Comparison of ENCODE assay signal across 16 cellular contexts in the genomic region with DNA sequence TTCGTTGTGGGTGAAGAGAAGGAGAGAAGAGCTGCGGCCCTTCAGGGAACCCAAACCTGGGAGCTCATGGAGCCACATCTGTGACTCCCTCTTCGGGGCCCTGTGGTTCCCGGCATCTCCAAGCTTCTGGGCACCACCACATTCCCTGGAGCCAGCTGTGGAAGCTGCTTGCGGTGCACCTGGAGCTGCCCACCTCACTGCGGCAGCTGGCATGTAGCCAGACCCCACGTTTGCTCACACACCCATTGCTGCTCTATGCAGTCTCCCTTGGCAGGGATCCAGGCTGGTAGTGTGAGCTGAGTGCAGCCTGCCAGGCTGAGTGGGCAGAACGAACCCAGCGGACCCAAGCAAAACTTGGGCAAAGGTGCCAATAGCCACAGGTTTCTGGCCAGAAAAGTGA.
DNase-seq lines count a peak whose midpoint lies in the region; ATAC-seq and TF ChIP-seq lines count a peak whose summit lies in the region.
"Had no signal": no experiment of that assay in that cellular context is flagged by ENCODE, and none has a peak within 500 bp of the region (broad histone marks: within the 10 kb centered on the region; RNA-seq: fewer than 3 reads in every experiment).

No MANE protein-coding gene starts in this region.

- no peak for TF ChIP-seq CTCF in RWPE1 (conservative IDR thresholded peaks at IDR 0.05; ENCODE audit: low read depth)

- peak overlapping the region; percentile 88 for H3K27ac ChIP-seq in RWPE1
- H3K27ac ChIP-seq: C4-2B, gastroesophageal sphincter had no signal

- peak; percentile 4 for DNase-seq in D341Med (ENCODE audit: low spot score)
- DNase-seq in NCI-H1105 (lab: John Stamatoyannopoulos, UW): peak; percentile 62
- no peak for DNase-seq in RWPE1 (ENCODE audit: low spot score)
- DNase-seq in kidney tubule cell (ENCODE audit: low spot score): peak; percentile 75
- no peak for DNase-seq in NCI-H1048 (lab: John Stamatoyannopoulos, UW)
- DNase-seq in iPS-NIHi7 (ENCODE audit: extremely low spot score): no peak
- DNase-seq in HK-2 (ENCODE audit: unreplicated experiment): no peak
- DNase-seq: activated B cell treated with CpG ODN at 0.5 μM for 24 hours, activated T-cell treated with anti-CD3 and anti-CD28 coated beads for 4 hours, NCI-H446 treated with DMSO at 0.1 percent for 48 hours, nephron progenitor cell, SK-N-SH had no signal

- POLR2A ChIA-PET in RWPE1 (lab: Yijun Ruan, JAX; ENCODE audit: low non-redundant PET): no interaction called here

- ATAC-seq in HG03097 (IDR thresholded peaks at IDR 0.05; ENCODE audit: low FRiP score, unreplicated experiment): no peak
- ATAC-seq: gastroesophageal sphincter, HepG2 had no signal

- CTCF ChIA-PET in RWPE1 (lab: Yijun Ruan, JAX): interaction anchor here (0.6 to 1.3 kb wide), 2 partner anchors 15 to 19 kb away, joined by 4 to 5 read pairs; no protein-coding TSS in a partner anchor

Comparison
In these comparisons a context has a peak if more than half of its experiments do, and no peak if none do; other contexts are left out.
1. DNase-seq: peak in D341Med (single experiment), NCI-H1105 (single experiment) and kidney tubule cell (single experiment); none in RWPE1 (single experiment), NCI-H1048 (single experiment), iPS-NIHi7 (single experiment) and HK-2 (single experiment).